ENCODE assay signal across 8 cellular contexts in genomic region chr6:26249959-26250805, GRCh38.
DNase-seq lines count a peak whose midpoint lies in the region; ATAC-seq and TF ChIP-seq lines count a peak whose summit lies in the region.

No MANE protein-coding gene starts in this region.

- H3K27ac Mint-ChIP-seq in CD4-positive, alpha-beta memory T cell = peak overlapping the region; percentile 85 to 97 (median 94)
- peak overlapping the region; percentile 90 for H3K27ac Mint-ChIP-seq in activated T-helper 17 cell treated with anti-CD3 and anti-CD28 coated beads, Interleukin-2, amount 50 U/mL, for 72 hours

- H3K4me3 Mint-ChIP-seq in CD4-positive, alpha-beta memory T cell = peak overlapping the region; percentile 92 to 99 (median 98)
- H3K4me3 Mint-ChIP-seq in activated T-helper 17 cell treated with anti-CD3 and anti-CD28 coated beads, Interleukin-2, amount 50 U/mL, for 72 hours = peak overlapping the region; percentile 92

- POLR2A ChIA-PET in CD4-positive, alpha-beta memory T cell (lab: Charles Lee; ENCODE audit: partially characterized antibody) = interaction anchor here (0.6 to 4.0 kb wide), 40 partner anchors 9 to 1643 kb away, joined by 3 to 94 read pairs (median 6); partner anchors contain the start of gene HMGN4

- no peaks in the 10 kb centered on the region for H3K27me3 ChIP-seq in CD4-positive, alpha-beta memory T cell (ENCODE audit: insufficient read depth, low read length)
- H3K27me3 ChIP-seq in HUES6 (ENCODE audit: control insufficient read depth, insufficient read depth, low read length) = no peaks in the 10 kb centered on the region
- no peaks in the 10 kb centered on the region for H3K27me3 ChIP-seq in neutrophil
- no peaks in the 10 kb centered on the region for H3K27me3 ChIP-seq in vagina

- intact Hi-C loops in CD4-positive, alpha-beta memory T cell (cut with micrococcal nuclease) = loop anchor here (1.0 to 2.0 kb wide), 8 partner anchors 10 to 78 kb away; a partner anchor contains a TSS
- intact Hi-C loops in vagina (cut with DNase I) = no loop called here

- H3K4me1 Mint-ChIP-seq in CD4-positive, alpha-beta memory T cell = peaks cover 28 to 53% (median 40%) of the 10 kb centered on the region in 4 donors
- H3K4me1 Mint-ChIP-seq in activated T-helper 17 cell treated with anti-CD3 and anti-CD28 coated beads, Interleukin-2, amount 50 U/mL, for 72 hours = peaks cover 6% of the 10 kb centered on the region

- no peaks in the 10 kb centered on the region for H3K9me3 ChIP-seq in CD4-positive, alpha-beta memory T cell (ENCODE audit: control insufficient read depth in 1 of 2, low read length in 2 of 2)
- H3K9me3 ChIP-seq in HUES6 (ENCODE audit: control insufficient read depth, insufficient read depth, low read depth, low read length) (no peaks in the 10 kb centered on the region), neutrophil (no peaks in the 10 kb centered on the region), vagina (no peaks in the 10 kb centered on the region)

- TF ChIP-seq CTCF in foreskin fibroblast (IDR thresholded peaks at IDR 0.05; ENCODE audit: low read depth, low read length) = peak; percentile 26
- TF ChIP-seq CTCF in neutrophil (IDR thresholded peaks at IDR 0.05) = peak; percentile 27
- no peak for TF ChIP-seq CTCF in vagina (IDR thresholded peaks at IDR 0.05)

- H3K36me3 Mint-ChIP-seq in CD4-positive, alpha-beta memory T cell = peaks cover 0 to 13% of the 10 kb centered on the region in 2 donors
- peaks cover 26% of the 10 kb centered on the region for H3K36me3 Mint-ChIP-seq in activated T-helper 17 cell treated with anti-CD3 and anti-CD28 coated beads, Interleukin-2, amount 50 U/mL, for 72 hours (ENCODE audit: low read depth)

- H3K9ac ChIP-seq in HUES6 (ENCODE audit: low read length) = peak overlapping the region; percentile 96

- peak; percentile 79 to 88 (median 83) for DNase-seq in CD4-positive, alpha-beta memory T cell
- DNase-seq in RKO (ENCODE audit: low spot score) (peak; percentile 94), foreskin fibroblast (peak in 1 of 2 donors; percentile 81), vagina (ENCODE audit: extremely low spot score in 2 of 2) (no peak)

- TF ChIP-seq POLR2A in vagina (IDR thresholded peaks at IDR 0.05) = no peak

- CTCF ChIA-PET in CD4-positive, alpha-beta memory T cell (lab: Charles Lee; ENCODE audit: partially characterized antibody) = interaction anchor here (0.7 to 3.5 kb wide), 26 partner anchors 9 to 346 kb away, joined by 3 to 25 read pairs (median 6); partner anchors contain the start of gene ABT1

- peak overlapping the region; percentile 59 for H3K27ac ChIP-seq in CD4-positive, alpha-beta memory T cell (ENCODE audit: low read depth, low read length)
- H3K27ac ChIP-seq in HUES6 (ENCODE audit: low read depth, low read length) (peak overlapping the region; percentile 95), neutrophil (peak overlapping the region; percentile 65), vagina (peak overlapping the region; percentile 65)

- peak overlapping the region; percentile 86 to 88 for H3K4me3 ChIP-seq in CD4-positive, alpha-beta memory T cell (ENCODE audit: low read length in 2 of 2)
- peak overlapping the region; percentile 75 for H3K4me3 ChIP-seq in HUES6 (ENCODE audit: low read depth, low read length)
- peak overlapping the region; percentile 57 to 79 for H3K4me3 ChIP-seq in foreskin fibroblast (ENCODE audit: low read depth in 1 of 2, low read length in 2 of 2)
- H3K4me3 ChIP-seq in neutrophil (ENCODE audit: low read depth in 1 of 2, low read length in 1 of 2) = peak overlapping the region; percentile 59 to 75
- H3K4me3 ChIP-seq in vagina = peak overlapping the region; percentile 43 to 51

- H3K4me1 ChIP-seq in CD4-positive, alpha-beta memory T cell (ENCODE audit: insufficient read depth, low read length) = peaks cover 25% of the 10 kb centered on the region
- H3K4me1 ChIP-seq in HUES6 (ENCODE audit: control insufficient read depth, insufficient read depth, low read length) (peaks cover 5% of the 10 kb centered on the region), neutrophil (ENCODE audit: control insufficient read depth in 1 of 2, insufficient read depth in 1 of 2, low read depth in 1 of 2, low read length in 1 of 2) (peaks cover 49 to 59% of the 10 kb centered on the region in 2 experiments), vagina (no peaks in the 10 kb centered on the region)

- ATAC-seq in GM19468 (IDR thresholded peaks at IDR 0.05; ENCODE audit: extremely low read depth, unreplicated experiment) = peak; percentile 14
- peak; percentile 70 for ATAC-seq in activated T-helper 17 cell treated with anti-CD3 and anti-CD28 coated beads, Interleukin-2, amount 50 U/mL, for 72 hours (replicated peaks)

- no peaks in the 10 kb centered on the region for H3K27me3 Mint-ChIP-seq in CD4-positive, alpha-beta memory T cell
- H3K27me3 Mint-ChIP-seq in activated T-helper 17 cell treated with anti-CD3 and anti-CD28 coated beads, Interleukin-2, amount 50 U/mL, for 72 hours = no peaks in the 10 kb centered on the region

- peaks cover 0 to 2% (median 0%) of the 10 kb centered on the region in 8 donors for H3K9me3 Mint-ChIP-seq in CD4-positive, alpha-beta memory T cell
- no peaks in the 10 kb centered on the region for H3K9me3 Mint-ChIP-seq in activated T-helper 17 cell treated with anti-CD3 and anti-CD28 coated beads, Interleukin-2, amount 50 U/mL, for 72 hours

- H3K36me3 ChIP-seq in CD4-positive, alpha-beta memory T cell (ENCODE audit: insufficient read depth, low read length) = no peaks in the 10 kb centered on the region
- no peaks in the 10 kb centered on the region for H3K36me3 ChIP-seq in HUES6 (ENCODE audit: control insufficient read depth, insufficient read depth, low read length)
- no peaks in the 10 kb centered on the region for H3K36me3 ChIP-seq in neutrophil
- H3K36me3 ChIP-seq in vagina = no peaks in the 10 kb centered on the region

Comparison
In these comparisons a context has a peak if more than half of its experiments do, and no peak if none do; other contexts are left out.
1. DNase-seq: peak in CD4-positive, alpha-beta memory T cell (5 of 5) and RKO (single experiment); none in vagina (0 of 2).
2. CTCF ChIP-seq: peak in foreskin fibroblast (single experiment) and neutrophil (single experiment); none in vagina (0 of 3).
3. Peak in every context shown above with its lines, with median percentiles within 50 percentile points of each other: H3K27ac ChIP-seq and H3K4me3 ChIP-seq.